10 cellular contexts compared by ENCODE assay signal in genomic region chr19:41945135-41945766, GRCh38. TPM values are rescaled to one million over a fixed set of nuclear protein-coding genes. Genes with fewer than 3 reads are reported as not detected.
DNase-seq lines count a peak whose midpoint lies in the region; ATAC-seq and TF ChIP-seq lines count a peak whose summit lies in the region.
"Had no signal": no experiment of that assay in that cellular context is flagged by ENCODE, and none has a peak within 500 bp of the region (broad histone marks: within the 10 kb centered on the region; RNA-seq: fewer than 3 reads in every experiment).

No MANE protein-coding gene starts in this region.

- peak overlapping the region; percentile 52 for H3K4me3 Mint-ChIP-seq in natural killer cell treated with Interleukin-12 subunit alpha and Interleukin-12 subunit beta and Interleukin-15 and Interleukin-18, amount 100 ng/mL, for 72 hours

- no peaks in the 10 kb centered on the region for H3K9me3 Mint-ChIP-seq in natural killer cell treated with Interleukin-12 subunit alpha and Interleukin-12 subunit beta and Interleukin-15 and Interleukin-18, amount 100 ng/mL, for 72 hours

- peaks cover 12 to 14% of the 10 kb centered on the region in 2 donors for H3K27me3 Mint-ChIP-seq in natural killer cell treated with Interleukin-12 subunit alpha and Interleukin-12 subunit beta and Interleukin-15 and Interleukin-18, amount 100 ng/mL, for 72 hours

- H3K36me3 Mint-ChIP-seq in natural killer cell treated with Interleukin-12 subunit alpha and Interleukin-12 subunit beta and Interleukin-15 and Interleukin-18, amount 100 ng/mL, for 72 hours, result no peaks in the 10 kb centered on the region

- peak; percentile 90 for DNase-seq in activated CD8-positive, alpha-beta memory T cell treated with anti-CD3 and anti-CD28 coated beads for 24 hours
- DNase-seq in natural killer cell treated with Interleukin-12 subunit alpha and Interleukin-12 subunit beta and Interleukin-15 and Interleukin-18, amount 100 ng/mL, for 72 hours (ENCODE audit: low spot score), result peak; percentile 75
- DNase-seq in amniotic stem cell (lab: John Stamatoyannopoulos, UW) (no peak), RWPE1 (ENCODE audit: low spot score) (no peak), DMS114 treated with DMSO at 0.1 percent for 48 hours (lab: John Stamatoyannopoulos, UW; ENCODE audit: unreplicated experiment) (no peak), epidermal melanocyte (ENCODE audit: insufficient read length, low spot score) (no peak)
- DNase-seq: heart right ventricle had no signal

- peaks cover 40 to 45% of the 10 kb centered on the region in 2 donors for H3K4me1 Mint-ChIP-seq in natural killer cell treated with Interleukin-12 subunit alpha and Interleukin-12 subunit beta and Interleukin-15 and Interleukin-18, amount 100 ng/mL, for 72 hours (ENCODE audit: low read depth in 2 of 2)

- POLR2A ChIA-PET in RWPE1 (lab: Yijun Ruan, JAX; ENCODE audit: low non-redundant PET), result no interaction called here

- H3K27ac ChIP-seq in RWPE1, result no peak overlapping the region

- no peak for TF ChIP-seq CTCF in RWPE1 (conservative IDR thresholded peaks at IDR 0.05; ENCODE audit: low read depth)

- CTCF ChIA-PET in RWPE1 (lab: Yijun Ruan, JAX), result interaction anchor here (0.6 to 2.0 kb wide), 3 partner anchors 9 to 72 kb away, joined by 4 to 10 read pairs (median 7); no protein-coding TSS in a partner anchor

- ATAC-seq in HG03139 (IDR thresholded peaks at IDR 0.05; ENCODE audit: unreplicated experiment), result peak; percentile 72
- ATAC-seq in natural killer cell treated with Interleukin-12 subunit alpha and Interleukin-12 subunit beta and Interleukin-15 and Interleukin-18, amount 100 ng/mL, for 72 hours, result peak; percentile 87 to 95

- peak overlapping the region; percentile 65 to 69 for H3K27ac Mint-ChIP-seq in natural killer cell treated with Interleukin-12 subunit alpha and Interleukin-12 subunit beta and Interleukin-15 and Interleukin-18, amount 100 ng/mL, for 72 hours

- TF ChIP-seq POLR2A in GM19193 (IDR thresholded peaks at IDR 0.05; ENCODE audit: extremely low read depth, insufficient read depth, insufficient read length), result peak; percentile 30

RNA-seq across cellular contexts. Expression of gene RABAC1, which starts 13.9 kb away (rescaled TPM):
- 10 to 100 TPM; 79.6 to 89.7 TPM for total RNA-seq in natural killer cell treated with Interleukin-12 subunit alpha and Interleukin-12 subunit beta and Interleukin-15 and Interleukin-18, amount 100 ng/mL, for 72 hours

RNA-seq across cellular contexts. Expression of gene ERFL, which starts 17.0 kb away (rescaled TPM):
- total RNA-seq in natural killer cell treated with Interleukin-12 subunit alpha and Interleukin-12 subunit beta and Interleukin-15 and Interleukin-18, amount 100 ng/mL, for 72 hours, result under 1 TPM; 0.67 TPM
- total RNA-seq: LHCN-M2 had no signal

RNA-seq across cellular contexts. Expression of gene ATP1A3, which starts 48.8 kb away (rescaled TPM):
- total RNA-seq in natural killer cell treated with Interleukin-12 subunit alpha and Interleukin-12 subunit beta and Interleukin-15 and Interleukin-18, amount 100 ng/mL, for 72 hours, result 1 to 10 TPM; 2.0 to 4.2 TPM

Comparison
In these comparisons a context has a peak if more than half of its experiments do, and no peak if none do; other contexts are left out.
1. DNase-seq: peak in activated CD8-positive, alpha-beta memory T cell treated with anti-CD3 and anti-CD28 coated beads for 24 hours (single experiment) and natural killer cell treated with Interleukin-12 subunit alpha and Interleukin-12 subunit beta and Interleukin-15 and Interleukin-18, amount 100 ng/mL, for 72 hours (single experiment); none in amniotic stem cell (single experiment), RWPE1 (single experiment), DMS114 treated with DMSO at 0.1 percent for 48 hours (single experiment) and epidermal melanocyte (single experiment).